ENCODE assay signal across 33 cellular contexts in genomic region chr9:117153021-117153420, GRCh38.
A peak's percentile ranks its signal among the peaks of the same experiment; 100 is the strongest.
DNase-seq lines count a peak whose midpoint lies in the region; ATAC-seq, FAIRE-seq and TF ChIP-seq lines count a peak whose summit lies in the region.
"Had no signal": no experiment of that assay in that cellular context is flagged by ENCODE, and none has a peak within 500 bp of the region (broad histone marks: within the 10 kb centered on the region; RNA-seq: fewer than 3 reads in every experiment).

No MANE protein-coding gene starts in this region.

- H3K4me1 Mint-ChIP-seq in nephron progenitor cell: no peaks in the 10 kb centered on the region
- H3K4me1 Mint-ChIP-seq: central memory CD8-positive, alpha-beta T cell; immature natural killer cell; natural killer cell had no signal

- no peaks in the 10 kb centered on the region for H3K27me3 ChIP-seq in keratinocyte (ENCODE audit: control insufficient read depth, extremely low read depth, insufficient read depth, low read length)
- H3K27me3 ChIP-seq: BLaER1, gastrocnemius medialis, ovary, right atrium auricular region, testis, vagina had no signal

- no peak overlapping the region for H3K4me3 Mint-ChIP-seq in nephron progenitor cell
- H3K4me3 Mint-ChIP-seq: activated T-helper 1 cell treated with anti-CD3 and anti-CD28 coated beads, Interleukin-12 subunit alpha, Interleukin-12 subunit beta, Interleukin-2, Interleukin-4 antibody, amounts not matched to agents 30 ng/mL and 10 ng/mL and 1 ng/mL, durations not matched to agents 14 hours and 24 hours and 36 hours; central memory CD8-positive, alpha-beta T cell; immature natural killer cell; natural killer cell had no signal

- dilution Hi-C loops in keratinocyte (cut with MboI; ENCODE audit: extremely low pct_ligation_motif_present, low sequenced_read_pairs): no loop called here

- H3K9ac ChIP-seq in keratinocyte (ENCODE audit: control insufficient read depth, extremely low read depth, insufficient read depth, low read length): no peak overlapping the region
- H3K9ac ChIP-seq: BLaER1, KMS-11 had no signal

- H3K36me3 ChIP-seq in keratinocyte (ENCODE audit: control insufficient read depth in 2 of 2, extremely low read depth in 1 of 2, insufficient read depth in 2 of 2, low read length in 2 of 2): no peaks in the 10 kb centered on the region
- H3K36me3 ChIP-seq: BLaER1, gastrocnemius medialis, ovary, right atrium auricular region, vagina had no signal

- H3K79me2 ChIP-seq in keratinocyte (ENCODE audit: control insufficient read depth, insufficient read depth, low read length): no peaks in the 10 kb centered on the region

- no peak overlapping the region for H3K27ac Mint-ChIP-seq in nephron progenitor cell
- H3K27ac Mint-ChIP-seq: activated naive CD4-positive, alpha-beta T cell treated with anti-CD3 and anti-CD28 coated beads, Interleukin-2, amount 50 U/mL, for 72 hours; activated T-helper 1 cell treated with anti-CD3 and anti-CD28 coated beads, Interleukin-12 subunit alpha, Interleukin-12 subunit beta, Interleukin-2, Interleukin-4 antibody, amounts not matched to agents 30 ng/mL and 10 ng/mL and 1 ng/mL, durations not matched to agents 14 hours and 24 hours and 36 hours; immature natural killer cell; natural killer cell had no signal

- no peak overlapping the region for H2AFZ ChIP-seq in keratinocyte (ENCODE audit: control insufficient read depth, low read length)

- peak; percentile 96 for FAIRE-seq in keratinocyte (lab: Jason Lieb, UNC)
- FAIRE-seq: A549, HTR-8/SVneo had no signal

- peaks cover 13% of the 10 kb centered on the region for H3K27me3 Mint-ChIP-seq in nephron progenitor cell (ENCODE audit: low read depth, poor library complexity)
- H3K27me3 Mint-ChIP-seq: central memory CD8-positive, alpha-beta T cell had no signal

- H3K9me3 ChIP-seq in keratinocyte (ENCODE audit: control insufficient read depth, low read depth, low read length): no peaks in the 10 kb centered on the region
- H3K9me3 ChIP-seq: A549, BLaER1, gastrocnemius medialis, ovary, right atrium auricular region, testis, vagina had no signal

- TF ChIP-seq CTCF in astrocyte of the spinal cord (IDR thresholded peaks at IDR 0.05; ENCODE audit: low read depth, low read length): no peak
- peak in 1 of 3 experiments; percentile 33 for TF ChIP-seq CTCF in keratinocyte (optimal IDR thresholded peaks at IDR 0.05 in 1 of 3, IDR thresholded peaks at IDR 0.05 in 1 of 3, conservative IDR thresholded peaks at IDR 0.05 in 1 of 3; ENCODE audit: extremely low read depth in 1 of 3, insufficient read depth in 2 of 3, low read length in 3 of 3)
- no peak for TF ChIP-seq CTCF in nephron progenitor cell (IDR thresholded peaks at IDR 0.05)

- H4K20me1 ChIP-seq in keratinocyte (ENCODE audit: control insufficient read depth, extremely low read depth, insufficient read depth, low read length): no peaks in the 10 kb centered on the region
- H4K20me1 ChIP-seq: BLaER1 had no signal

- peaks cover 16% of the 10 kb centered on the region for H3K4me1 ChIP-seq in keratinocyte (ENCODE audit: control insufficient read depth, extremely low read depth, insufficient read depth, low read length)
- H3K4me1 ChIP-seq: A549, BLaER1, gastrocnemius medialis, right atrium auricular region, testis, vagina had no signal

- H3K9me1 ChIP-seq in keratinocyte (ENCODE audit: control insufficient read depth, extremely low read depth, insufficient read depth, low read length): no peaks in the 10 kb centered on the region

- H3K27ac ChIP-seq in keratinocyte (ENCODE audit: control insufficient read depth, insufficient read depth, low read length): no peak overlapping the region
- H3K27ac ChIP-seq: A549, BLaER1, gastrocnemius medialis, KMS-11, ovary, right atrium auricular region, testis, vagina had no signal

- no peaks in the 10 kb centered on the region for H3K9me3 Mint-ChIP-seq in nephron progenitor cell
- H3K9me3 Mint-ChIP-seq: activated T-helper 1 cell treated with anti-CD3 and anti-CD28 coated beads, Interleukin-12 subunit alpha, Interleukin-12 subunit beta, Interleukin-2, Interleukin-4 antibody, amounts not matched to agents 30 ng/mL and 10 ng/mL and 1 ng/mL, durations not matched to agents 14 hours and 24 hours and 36 hours had no signal

- no peak for ATAC-seq in HG03439 (IDR thresholded peaks at IDR 0.05; ENCODE audit: unreplicated experiment)
- ATAC-seq: A549; activated naive CD4-positive, alpha-beta T cell treated with anti-CD3 and anti-CD28 coated beads, Interleukin-2, amount 50 U/mL, for 72 hours; gastrocnemius medialis; natural killer cell; SK-N-SH treated with all-trans-retinoic acid at 6 μM for 48 hours had no signal

- H3K4me3 ChIP-seq in astrocyte of the spinal cord (ENCODE audit: low read depth, low read length) (no peak overlapping the region), keratinocyte (ENCODE audit: control insufficient read depth in 2 of 3, extremely low read depth in 1 of 3, insufficient read depth in 2 of 3, low read depth in 1 of 3, low read length in 3 of 3) (no peak overlapping the region)
- H3K4me3 ChIP-seq: A549, BLaER1, gastrocnemius medialis, ovary, right atrium auricular region, testis, vagina had no signal

- H3K4me2 ChIP-seq in keratinocyte (ENCODE audit: control insufficient read depth, extremely low read depth, insufficient read depth, low read depth, low read length): no peak overlapping the region
- H3K4me2 ChIP-seq: A549, BLaER1, KMS-11 had no signal

- DNase-seq in Caki2 (ENCODE audit: low read depth): peak; percentile 4
- peak; percentile 39 for DNase-seq in LHCN-M2 (ENCODE audit: low read depth)
- DNase-seq in astrocyte of the spinal cord (ENCODE audit: low read depth, low spot score): peak; percentile 1
- peak; percentile 11 for DNase-seq in keratinocyte (ENCODE audit: low read depth, low spot score)
- no peak for DNase-seq in NCI-H82 treated with DMSO at 0.1 percent for 48 hours (lab: John Stamatoyannopoulos, UW; ENCODE audit: unreplicated experiment)
- DNase-seq in activated effector memory CD4-positive, alpha-beta T cell treated with anti-CD3 and anti-CD28 coated beads, Interleukin-2, amount 50 U/mL, for 16 hours: no peak
- DNase-seq in nephron progenitor cell: no peak
- DNase-seq: activated CD4-positive, alpha-beta T cell treated with anti-CD3 and anti-CD28 coated beads, Interleukin-2, amount 50 U/mL, for 1 hour; anterior cingulate cortex; erythroblast; gastrocnemius medialis; immature natural killer cell; natural killer cell; NCI-H1092; NCI-H2029 treated with DMSO at 0.1 percent for 48 hours; NCI-H2227 treated with DMSO at 0.1 percent for 48 hours; NCI-H69; ovary; stimulated activated CD4-positive, alpha-beta T cell treated with anti-CD3 and anti-CD28 coated beads, Interleukin-12 subunit alpha, Interleukin-12 subunit beta, amount 100 ng/mL, for 4 hours; stimulated activated CD4-positive, alpha-beta T cell treated with anti-CD3 and anti-CD28 coated beads, Interleukin-4, amount 100 ng/mL, for 4 hours; stimulated activated naive CD4-positive, alpha-beta T cell treated with Interleukin-2 at 50 U/mL for 16 hours; testis had no signal

- no peaks in the 10 kb centered on the region for H3K36me3 Mint-ChIP-seq in nephron progenitor cell (ENCODE audit: low read depth)
- H3K36me3 Mint-ChIP-seq: activated naive CD4-positive, alpha-beta T cell treated with anti-CD3 and anti-CD28 coated beads, Interleukin-2, amount 50 U/mL, for 72 hours; immature natural killer cell; natural killer cell had no signal

- in situ Hi-C loops in Caki2 (cut with HindIII; ENCODE audit: low pct_unique_long_range_greater_than_20kb, low sequenced_read_pairs) (no loop called here), astrocyte of the spinal cord (cut with HindIII; ENCODE audit: low sequenced_read_pairs) (no loop called here)

Comparison
In these comparisons a context has a peak if more than half of its experiments do, and no peak if none do; other contexts are left out.
1. DNase-seq: peak in Caki2 (single experiment), LHCN-M2 (single experiment), astrocyte of the spinal cord (single experiment) and keratinocyte (single experiment); none in NCI-H82 treated with DMSO at 0.1 percent for 48 hours (single experiment), activated effector memory CD4-positive, alpha-beta T cell treated with anti-CD3 and anti-CD28 coated beads, Interleukin-2, amount 50 U/mL, for 16 hours (single experiment) and nephron progenitor cell (single experiment).